Comparison of ENCODE assay signal across 13 cellular contexts in genomic region chr5:14415516-14416074, GRCh38.
DNase-seq lines count a peak whose midpoint lies in the region; ATAC-seq and TF ChIP-seq lines count a peak whose summit lies in the region.
"Had no signal": no experiment of that assay in that cellular context is flagged by ENCODE, and none has a peak within 500 bp of the region (broad histone marks: within the 10 kb centered on the region; RNA-seq: fewer than 3 reads in every experiment).

No MANE protein-coding gene starts in this region.

- H3K27me3 Mint-ChIP-seq in CD4-positive, alpha-beta T cell = no peaks in the 10 kb centered on the region
- no peaks in the 10 kb centered on the region for H3K27me3 Mint-ChIP-seq in activated CD8-positive, alpha-beta T cell treated with anti-CD3 and anti-CD28 coated beads for 36 hours

- no peak for ATAC-seq in CD4-positive, alpha-beta T cell (ENCODE audit: poor library complexity)
- peak; percentile 18 for ATAC-seq in GM21528 (IDR thresholded peaks at IDR 0.05; ENCODE audit: low FRiP score, unreplicated experiment)
- peak; percentile 29 for ATAC-seq in activated CD8-positive, alpha-beta T cell treated with anti-CD3 and anti-CD28 coated beads for 36 hours
- ATAC-seq in GM19395 (IDR thresholded peaks at IDR 0.05; ENCODE audit: unreplicated experiment) = no peak
- ATAC-seq: heart left ventricle, right lobe of liver had no signal

- no peaks in the 10 kb centered on the region for H3K36me3 Mint-ChIP-seq in CD4-positive, alpha-beta T cell (ENCODE audit: low read depth)
- peaks cover 1% of the 10 kb centered on the region for H3K36me3 Mint-ChIP-seq in activated CD8-positive, alpha-beta T cell treated with anti-CD3 and anti-CD28 coated beads for 36 hours (ENCODE audit: low read depth)

- H3K27ac Mint-ChIP-seq in CD4-positive, alpha-beta T cell = peak overlapping the region; percentile 88
- H3K27ac Mint-ChIP-seq in activated CD8-positive, alpha-beta T cell treated with anti-CD3 and anti-CD28 coated beads for 36 hours = peak overlapping the region; percentile 98

- no peaks in the 10 kb centered on the region for H3K4me1 ChIP-seq in ascending aorta
- H3K4me1 ChIP-seq in esophagus muscularis mucosa = peaks cover 0 to 27% (median 23%) of the 10 kb centered on the region in 4 donors
- H3K4me1 ChIP-seq: right lobe of liver had no signal

- WGBS in esophagus muscularis mucosa = 81% methylated on average over 6 of the region's 6 CpGs

- H3K27ac ChIP-seq in CD4-positive, alpha-beta T cell (ENCODE audit: low read depth, low read length) = no peak overlapping the region
- no peak overlapping the region for H3K27ac ChIP-seq in ascending aorta
- no peak overlapping the region for H3K27ac ChIP-seq in esophagus muscularis mucosa (replicated peaks in 1 of 4)
- H3K27ac ChIP-seq: heart left ventricle, right lobe of liver had no signal

- TF ChIP-seq CTCF in CD4-positive, alpha-beta T cell (IDR thresholded peaks at IDR 0.05) = no peak
- no peak for TF ChIP-seq CTCF in activated CD8-positive, alpha-beta T cell treated with anti-CD3 and anti-CD28 coated beads for 36 hours (IDR thresholded peaks at IDR 0.05)
- TF ChIP-seq CTCF in ascending aorta (IDR thresholded peaks at IDR 0.05) = no peak
- TF ChIP-seq CTCF in esophagus muscularis mucosa (IDR thresholded peaks at IDR 0.05) = no peak

- H3K4me3 ChIP-seq in ascending aorta = no peak overlapping the region
- no peak overlapping the region for H3K4me3 ChIP-seq in esophagus muscularis mucosa
- H3K4me3 ChIP-seq: heart left ventricle, right lobe of liver had no signal

- CTCF ChIA-PET in CD4-positive, alpha-beta T cell (lab: Charles Lee) = no interaction called here
- CTCF ChIA-PET in activated CD8-positive, alpha-beta T cell treated with anti-CD3 and anti-CD28 coated beads for 36 hours (lab: Charles Lee) = interaction anchor here (0.9 to 4.9 kb wide), 4 partner anchors 15 to 252 kb away, joined by 3 to 34 read pairs (median 16); no protein-coding TSS in a partner anchor

- no peak for TF ChIP-seq POLR2A in esophagus muscularis mucosa (IDR thresholded peaks at IDR 0.05; ENCODE audit: low read depth)

- no peak for TF ChIP-seq EP300 in esophagus muscularis mucosa (IDR thresholded peaks at IDR 0.05)

- intact Hi-C loops in CD4-positive, alpha-beta T cell (cut with DNase I, micrococcal nuclease) = loop anchor here in 1 of 2 experiments (5.0 kb wide), 1 partner anchor 167 kb away; the partner anchor contains the start of gene OTULINL
- intact Hi-C loops in activated CD8-positive, alpha-beta T cell treated with anti-CD3 and anti-CD28 coated beads for 36 hours (cut with micrococcal nuclease) = loop anchor here (2.0 to 5.0 kb wide), 2 partner anchors 179 to 252 kb away; no protein-coding TSS in a partner anchor
- intact Hi-C loops in ascending aorta (cut with DNase I) (no loop called here), esophagus muscularis mucosa (cut with DNase I) (no loop called here)

- H3K9me3 ChIP-seq in CD4-positive, alpha-beta T cell (ENCODE audit: control insufficient read depth, low read length) = no peaks in the 10 kb centered on the region
- no peaks in the 10 kb centered on the region for H3K9me3 ChIP-seq in ascending aorta
- no peaks in the 10 kb centered on the region for H3K9me3 ChIP-seq in esophagus muscularis mucosa
- H3K9me3 ChIP-seq: heart left ventricle, right lobe of liver had no signal

- POLR2A ChIA-PET in CD4-positive, alpha-beta T cell (lab: Charles Lee) = interaction anchor here (1.6 kb wide), 1 partner anchor 167 kb away, joined by 5 read pairs; the partner anchor contains the start of gene OTULINL
- POLR2A ChIA-PET in activated CD8-positive, alpha-beta T cell treated with anti-CD3 and anti-CD28 coated beads for 36 hours (lab: Charles Lee) = interaction anchor here (0.7 to 2.9 kb wide), 3 partner anchors 27 to 248 kb away, joined by 3 to 14 read pairs (median 3); partner anchors contain the start of gene OTULINL

- H3K27me3 ChIP-seq in CD4-positive, alpha-beta T cell (ENCODE audit: control insufficient read depth, insufficient read depth, low read length) = no peaks in the 10 kb centered on the region
- H3K27me3 ChIP-seq in ascending aorta = no peaks in the 10 kb centered on the region
- H3K27me3 ChIP-seq in esophagus muscularis mucosa = no peaks in the 10 kb centered on the region
- H3K27me3 ChIP-seq: heart left ventricle, right lobe of liver had no signal

- H3K36me3 ChIP-seq in ascending aorta = peaks cover 34 to 79% of the 10 kb centered on the region in 2 donors
- H3K36me3 ChIP-seq in esophagus muscularis mucosa = peaks cover 19 to 88% (median 69%) of the 10 kb centered on the region in 4 donors

- DNase-seq in CD4-positive, alpha-beta T cell = no peak
- DNase-seq in activated CD8-positive, alpha-beta T cell treated with anti-CD3 and anti-CD28 coated beads for 36 hours = peak; percentile 63
- DNase-seq in fibroblast of peridontal ligament (ENCODE audit: extremely low read depth) (peak; percentile 72), NAMALWA (ENCODE audit: low spot score) (no peak), ascending aorta (ENCODE audit: low spot score in 2 of 2) (no peak), esophagus muscularis mucosa (ENCODE audit: extremely low spot score) (no peak)
- DNase-seq: Calu3, heart left ventricle, mammary epithelial cell, NCI-H510A treated with DMSO at 0.1 percent for 48 hours, right lobe of liver had no signal

- H3K4me3 Mint-ChIP-seq in CD4-positive, alpha-beta T cell = peak overlapping the region; percentile 78
- H3K4me3 Mint-ChIP-seq in activated CD8-positive, alpha-beta T cell treated with anti-CD3 and anti-CD28 coated beads for 36 hours = peak overlapping the region; percentile 67

- H3K9me3 Mint-ChIP-seq in CD4-positive, alpha-beta T cell = no peaks in the 10 kb centered on the region
- H3K9me3 Mint-ChIP-seq in activated CD8-positive, alpha-beta T cell treated with anti-CD3 and anti-CD28 coated beads for 36 hours = no peaks in the 10 kb centered on the region

- H3K4me1 Mint-ChIP-seq in CD4-positive, alpha-beta T cell (ENCODE audit: low read depth) = peaks cover 46% of the 10 kb centered on the region
- H3K4me1 Mint-ChIP-seq in activated CD8-positive, alpha-beta T cell treated with anti-CD3 and anti-CD28 coated beads for 36 hours (ENCODE audit: low read depth) = peaks cover 57% of the 10 kb centered on the region

Comparison
In these comparisons a context has a peak if more than half of its experiments do, and no peak if none do; other contexts are left out.
1. ATAC-seq: peak in GM21528 (single experiment) and activated CD8-positive, alpha-beta T cell treated with anti-CD3 and anti-CD28 coated beads for 36 hours (single experiment); none in CD4-positive, alpha-beta T cell (single experiment) and GM19395 (single experiment).
2. DNase-seq: peak in activated CD8-positive, alpha-beta T cell treated with anti-CD3 and anti-CD28 coated beads for 36 hours (single experiment) and fibroblast of peridontal ligament (single experiment); none in CD4-positive, alpha-beta T cell (0 of 10), NAMALWA (single experiment), ascending aorta (0 of 2) and esophagus muscularis mucosa (single experiment).